In genomic region chr1:46131727-46132528, GRCh38 we compare ENCODE assay signal across 7 cellular contexts. TPM values are rescaled to one million over a fixed set of nuclear protein-coding genes. Genes with fewer than 3 reads are reported as not detected.
DNase-seq lines count a peak whose midpoint lies in the region; ATAC-seq and TF ChIP-seq lines count a peak whose summit lies in the region.

No MANE protein-coding gene starts in this region.

- peak overlapping the region; percentile 99 for H3K27ac ChIP-seq in osteoblast (ENCODE audit: low read depth, low read length)

- no peak for TF ChIP-seq CTCF in fibroblast of villous mesenchyme (IDR thresholded peaks at IDR 0.05; ENCODE audit: insufficient read depth, low read depth, low read length)
- TF ChIP-seq CTCF in osteoblast (IDR thresholded peaks at IDR 0.05; ENCODE audit: extremely low read depth, low read depth, low read length), result no peak

- H3K79me2 ChIP-seq in osteoblast (ENCODE audit: insufficient read depth, low read length), result peaks cover 16% of the 10 kb centered on the region

- H2AFZ ChIP-seq in osteoblast (ENCODE audit: low read length), result peak overlapping the region; percentile 74

- no peak for ATAC-seq in HG03469 (IDR thresholded peaks at IDR 0.05; ENCODE audit: unreplicated experiment)

- H3K4me2 ChIP-seq in osteoblast (ENCODE audit: insufficient read depth, low read length), result peak overlapping the region; percentile 91

- H3K4me1 ChIP-seq in osteoblast (ENCODE audit: insufficient read depth, low read length), result peaks cover 23% of the 10 kb centered on the region

- H4K20me1 ChIP-seq in osteoblast (ENCODE audit: insufficient read depth, low read length), result no peaks in the 10 kb centered on the region

- no peaks in the 10 kb centered on the region for H3K9me3 ChIP-seq in osteoblast (ENCODE audit: low read depth, low read length)

- H3K27me3 ChIP-seq in osteoblast (ENCODE audit: insufficient read depth, low read length), result no peaks in the 10 kb centered on the region

- no peaks in the 10 kb centered on the region for H3K36me3 ChIP-seq in osteoblast (ENCODE audit: insufficient read depth, low read length)

- H3K4me3 ChIP-seq in fibroblast of villous mesenchyme (ENCODE audit: low read depth, low read length), result peak overlapping the region; percentile 76
- H3K4me3 ChIP-seq in osteoblast (ENCODE audit: insufficient read depth, low read length), result peak overlapping the region; percentile 84

- peak; percentile 49 for DNase-seq in H4 (ENCODE audit: low spot score)
- peak; percentile 69 for DNase-seq in NCI-H69 (lab: John Stamatoyannopoulos, UW)
- peak; percentile 41 for DNase-seq in activated T-cell treated with anti-CD3 and anti-CD28 coated beads, Interleukin-2, amount 50 U/mL, for 1 hour
- peak; percentile 26 for DNase-seq in fibroblast of villous mesenchyme (ENCODE audit: low read depth)
- no peak for DNase-seq in osteoblast (ENCODE audit: insufficient read length, low spot score, missing footprints)
- DNase-seq in epidermal melanocyte (ENCODE audit: insufficient read length, low spot score), result no peak

RNA-seq across cellular contexts. Expression of gene PIK3R3, which starts 0.5 kb away (rescaled TPM):
- total RNA-seq in H4 (2014; rRNA removed; shearing (Covaris generic)), result 14.9 and 16.4 TPM in 2 replicates
- total RNA-seq in fibroblast of villous mesenchyme (10.3 and 14.2 TPM in 2 replicates), osteoblast (4.0 and 5.3 TPM in 2 replicates)

RNA-seq across cellular contexts. Expression of gene TSPAN1, which starts 43.0 kb away (rescaled TPM):
- 0.64 and 0.66 TPM in 2 replicates for total RNA-seq in H4 (2014; rRNA removed; shearing (Covaris generic))
- total RNA-seq in fibroblast of villous mesenchyme (0.32 and 0.43 TPM in 2 replicates), osteoblast (0.59 and 1.1 TPM in 2 replicates)

RNA-seq across cellular contexts. Expression of gene P3R3URF, which starts 44.4 kb away (rescaled TPM):
- total RNA-seq in H4 (2014; rRNA removed; shearing (Covaris generic)), result not detected in 2 replicates
- total RNA-seq in fibroblast of villous mesenchyme (not detected in 2 replicates), osteoblast (not detected in 2 replicates)

Comparison
In these comparisons a context has a peak if more than half of its experiments do, and no peak if none do; other contexts are left out.
1. DNase-seq: peak in H4 (single experiment), NCI-H69 (single experiment), activated T-cell treated with anti-CD3 and anti-CD28 coated beads, Interleukin-2, amount 50 U/mL, for 1 hour (single experiment) and fibroblast of villous mesenchyme (single experiment); none in osteoblast (single experiment) and epidermal melanocyte (single experiment).